Comparison of ENCODE assay signal across 8 cellular contexts in genomic region chr1:225923692-225924555, GRCh38. TPM values are rescaled to one million over a fixed set of nuclear protein-coding genes. Genes with fewer than 3 reads are reported as not detected.
DNase-seq lines count a peak whose midpoint lies in the region; FAIRE-seq and TF ChIP-seq lines count a peak whose summit lies in the region.

TSS of gene PYCR2 (minus strand) at chr1:225924250. CDS start at chr1:225924110, 140 bp downstream.

- H3K9ac ChIP-seq in Loucy (ENCODE audit: low read depth, low read length, poor library complexity, severe bottlenecking) (peak within 1 kb of the TSS; percentile 92), neural cell (ENCODE audit: low read length) (peak within 1 kb of the TSS; percentile 91)

- H3F3A ChIP-seq in Loucy (ENCODE audit: low read depth) = no peaks in the 10 kb centered on the region
- H3F3A ChIP-seq in neural cell (ENCODE audit: insufficient read depth, low read length, poor library complexity, severe bottlenecking) = no peaks in the 10 kb centered on the region

- H3K27me3 ChIP-seq in Loucy (ENCODE audit: insufficient read depth, low read length, poor library complexity, severe bottlenecking) (no peaks in the 10 kb centered on the region), neural cell (ENCODE audit: insufficient read depth, low read depth, low read length) (no peaks in the 10 kb centered on the region), stomach (no peaks in the 10 kb centered on the region)

- peak within 1 kb of the TSS; percentile 79 for H2AFZ ChIP-seq in Loucy (ENCODE audit: low read length)
- H2AFZ ChIP-seq in neural cell (ENCODE audit: low read depth, low read length) = peak within 1 kb of the TSS; percentile 91

- WGBS in stomach, 5 donors = 0 to 1% (median 0%) methylated on average over 14 to 78 of the region's 80 CpGs

- TF ChIP-seq POLR2A in H54 (IDR thresholded peaks at IDR 0.05; ENCODE audit: low read depth, low read length) (peak; percentile 97), Raji (IDR thresholded peaks at IDR 0.05; ENCODE audit: insufficient read depth, low read depth, low read length) (peak; percentile 98), stomach (IDR thresholded peaks at IDR 0.05) (peak in 2 of 4 donors; percentile 72 to 75)

- intact Hi-C loops in stomach (cut with DNase I; ENCODE audit: low total_unique reads) = no loop called here

- no peaks in the 10 kb centered on the region for H3K9me3 ChIP-seq in Loucy (ENCODE audit: insufficient read depth, low read depth, low read length)
- H3K9me3 ChIP-seq in neural cell (ENCODE audit: low read length) = no peaks in the 10 kb centered on the region
- H3K9me3 ChIP-seq in stomach = no peaks in the 10 kb centered on the region

- peak; percentile 96 for DNase-seq in EL
- DNase-seq in H54 (ENCODE audit: insufficient read length, low spot score) = peak; percentile 98
- peak; percentile 93 for DNase-seq in activated T-helper 9 cell treated with anti-CD3 and anti-CD28 coated beads, Interleukin-2, amount 50 U/mL, for 16 hours (ENCODE audit: low read depth)
- DNase-seq in fibroblast of the aortic adventitia (ENCODE audit: low read depth) = peak; percentile 95
- peak; percentile 96 for DNase-seq in stomach

- TF ChIP-seq EP300 in neural cell (conservative IDR thresholded peaks at IDR 0.05; ENCODE audit: poor library complexity, severe bottlenecking) (peak; percentile 42), stomach (IDR thresholded peaks at IDR 0.05) (no peak)

- peak within 1 kb of the TSS; percentile 85 for H3K4me2 ChIP-seq in Loucy (ENCODE audit: low read depth, low read length, poor library complexity, severe bottlenecking)
- peak within 1 kb of the TSS; percentile 88 for H3K4me2 ChIP-seq in neural cell (ENCODE audit: low read length)

- H3K9me2 ChIP-seq in Loucy (replicated peaks; ENCODE audit: low read depth, low read length) (no peaks in the 10 kb centered on the region), neural cell (ENCODE audit: insufficient read depth, low read length) (no peaks in the 10 kb centered on the region)

- peaks cover 23% of the 10 kb centered on the region for H4K20me1 ChIP-seq in Loucy (ENCODE audit: insufficient read depth, low read length, poor library complexity, severe bottlenecking)
- H4K20me1 ChIP-seq in neural cell (ENCODE audit: insufficient read depth) = no peaks in the 10 kb centered on the region

- H3K36me3 ChIP-seq in Loucy (ENCODE audit: insufficient read depth, low read length) (peaks cover 6% of the 10 kb centered on the region; the same call in 1 of the 2 replicates), neural cell (ENCODE audit: insufficient read depth, low read length) (no peaks in the 10 kb centered on the region), stomach (peaks cover 16 to 27% (median 23%) of the 10 kb centered on the region in 4 donors)

- FAIRE-seq in H54 (lab: Jason Lieb, UNC) = no peak

- H3K27ac ChIP-seq in neural cell (ENCODE audit: low read length) = peak within 1 kb of the TSS; percentile 84
- H3K27ac ChIP-seq in stomach = peak within 1 kb of the TSS; percentile 90 to 99 (median 91)

- TF ChIP-seq RAD21 in neural cell (conservative IDR thresholded peaks at IDR 0.05) = peak; percentile 50

- H3K4me3 ChIP-seq in Loucy (ENCODE audit: low read length, poor library complexity, severe bottlenecking) = peak within 1 kb of the TSS; percentile 87
- peak within 1 kb of the TSS; percentile 93 for H3K4me3 ChIP-seq in fibroblast of the aortic adventitia (ENCODE audit: low read depth, low read length)
- H3K4me3 ChIP-seq in neural cell (ENCODE audit: low read length) = peak within 1 kb of the TSS; percentile 87
- peak within 1 kb of the TSS; percentile 69 to 93 (median 89) for H3K4me3 ChIP-seq in stomach

- peaks cover 38% of the 10 kb centered on the region for H3K79me2 ChIP-seq in Loucy (ENCODE audit: insufficient read depth, low read length)
- peaks cover 6% of the 10 kb centered on the region for H3K79me2 ChIP-seq in neural cell (replicated peaks; ENCODE audit: insufficient read depth, low read length)

- TF ChIP-seq CTCF in Loucy (conservative IDR thresholded peaks at IDR 0.05; ENCODE audit: low read length) (no peak), fibroblast of the aortic adventitia (IDR thresholded peaks at IDR 0.05; ENCODE audit: insufficient read depth, low read length) (no peak), neural cell (IDR thresholded peaks at IDR 0.05; ENCODE audit: poor library complexity, severe bottlenecking) (peak; percentile 30), stomach (IDR thresholded peaks at IDR 0.05) (no peak)

- H3K4me1 ChIP-seq in Loucy (ENCODE audit: insufficient read depth, low read length, poor library complexity, severe bottlenecking) (peaks cover 59% of the 10 kb centered on the region), stomach (peaks cover 20 to 52% (median 45%) of the 10 kb centered on the region in 4 donors)

TF ChIP-seq in neural cell, 6 proteins besides CTCF, POLR2A, EP300 and RAD21:
- TF ChIP-seq REST (IDR thresholded peaks at IDR 0.05; ENCODE audit: borderline replicate concordance) (peak; percentile 82), TAF1 (IDR thresholded peaks at IDR 0.05; ENCODE audit: low read depth) (no peak), SMC3 (conservative IDR thresholded peaks at IDR 0.05; ENCODE audit: poor library complexity) (peak; percentile 62), MXI1 (conservative IDR thresholded peaks at IDR 0.05; ENCODE audit: poor library complexity, severe bottlenecking) (peak; percentile 92), EZH2 (IDR thresholded peaks at IDR 0.05; ENCODE audit: borderline replicate concordance, insufficient read depth, low read length, poor library complexity, severe bottlenecking) (no peak), POLR2AphosphoS5 (IDR thresholded peaks at IDR 0.05) (peak; percentile 93)

RNA-seq across cellular contexts. Expression of gene PYCR2, which starts in this region (rescaled TPM):
- total RNA-seq in fibroblast of the aortic adventitia (ENCODE audit: low replicate concordance) (13.9 and 34.3 TPM in 2 replicates), stomach (10 to 100 TPM; 20.1 to 42.9 (median 21.8) TPM)
- polyA plus RNA-seq in neural cell (51.5 and 52.7 TPM in 2 replicates), stomach (10 to 100 TPM; 39.0 to 59.4 (median 39.9) TPM)
- polyA minus RNA-seq in neural cell = 28.6 and 29.0 TPM in 2 replicates

Comparison
In these comparisons a context has a peak if more than half of its experiments do, and no peak if none do; other contexts are left out.
1. Peak in every context shown above with its lines: DNase-seq, H3K4me3 ChIP-seq and H3K27ac ChIP-seq.